17 cellular contexts compared by ENCODE assay signal in the genomic region with DNA sequence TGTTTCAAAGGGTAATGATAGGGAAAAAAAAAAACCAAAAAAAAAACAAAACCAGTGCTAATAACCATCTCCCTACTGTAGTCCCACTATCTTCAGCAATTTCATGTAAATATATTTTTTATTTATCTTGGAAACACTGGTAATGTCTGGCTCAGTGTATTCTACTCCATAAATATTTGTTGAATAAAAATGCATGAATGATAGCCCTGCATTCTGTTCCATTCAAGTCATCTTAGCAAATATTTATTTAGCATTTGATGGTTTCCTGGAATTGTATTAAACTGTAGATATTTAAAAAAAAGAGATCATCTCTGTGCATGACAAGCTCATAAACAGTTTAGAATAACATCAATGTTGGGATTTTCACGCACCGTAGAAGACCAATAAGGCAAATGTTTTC. TPM values are rescaled to one million over a fixed set of nuclear protein-coding genes. Genes with fewer than 3 reads are reported as not detected.
DNase-seq lines count a peak whose midpoint lies in the region; ATAC-seq and TF ChIP-seq lines count a peak whose summit lies in the region.
"Had no signal": no experiment of that assay in that cellular context is flagged by ENCODE, and none has a peak within 500 bp of the region (broad histone marks: within the 10 kb centered on the region; RNA-seq: fewer than 3 reads in every experiment).

No MANE protein-coding gene starts in this region.

- H3K27me3 Mint-ChIP-seq in activated CD8-positive, alpha-beta T cell treated with anti-CD3 and anti-CD28 coated beads for 36 hours, result no peaks in the 10 kb centered on the region
- H3K27me3 Mint-ChIP-seq in activated CD8-positive, alpha-beta T cell treated with anti-CD3 and anti-CD28 coated beads, Interleukin-2, amount 10 ng/mL, durations not matched to agents 7 days and 5 days (ENCODE audit: low read depth), result no peaks in the 10 kb centered on the region
- H3K27me3 Mint-ChIP-seq in activated T-helper 2 cell treated with anti-CD3 and anti-CD28 coated beads, Interferon-gamma antibody, Interleukin-2, Interleukin-4, amounts not matched to agents 10 μg/mL and 5 μg/mL and 100 μg/mL, durations not matched to agents 14 hours and 24 hours and 36 hours (ENCODE audit: low read depth), result no peaks in the 10 kb centered on the region
- H3K27me3 Mint-ChIP-seq in chondrocyte (ENCODE audit: low read depth), result no peaks in the 10 kb centered on the region
- H3K27me3 Mint-ChIP-seq: B cell; CD4-positive, alpha-beta T cell had no signal

- H3K79me2 ChIP-seq in ACC112 (ENCODE audit: control insufficient read depth, insufficient read depth, low read length, unreplicated experiment), result no peaks in the 10 kb centered on the region
- no peaks in the 10 kb centered on the region for H3K79me2 ChIP-seq in KMS-11 (ENCODE audit: insufficient read depth, low read depth)

- H3K27ac Mint-ChIP-seq in activated CD8-positive, alpha-beta T cell treated with anti-CD3 and anti-CD28 coated beads for 36 hours, result peak overlapping the region; percentile 76
- no peak overlapping the region for H3K27ac Mint-ChIP-seq in activated CD8-positive, alpha-beta T cell treated with anti-CD3 and anti-CD28 coated beads, Interleukin-2, amount 10 ng/mL, durations not matched to agents 7 days and 5 days
- peak overlapping the region; percentile 39 for H3K27ac Mint-ChIP-seq in activated T-helper 2 cell treated with anti-CD3 and anti-CD28 coated beads, Interferon-gamma antibody, Interleukin-2, Interleukin-4, amounts not matched to agents 10 μg/mL and 5 μg/mL and 100 μg/mL, durations not matched to agents 14 hours and 24 hours and 36 hours
- no peak overlapping the region for H3K27ac Mint-ChIP-seq in chondrocyte (ENCODE audit: unreplicated experiment)
- H3K27ac Mint-ChIP-seq: B cell; CD4-positive, alpha-beta T cell; H9 had no signal

- no peak for DNase-seq in activated CD8-positive, alpha-beta T cell treated with anti-CD3 and anti-CD28 coated beads for 36 hours
- no peak for DNase-seq in activated CD8-positive, alpha-beta T cell treated with anti-CD3 and anti-CD28 coated beads, Interleukin-2, amount 10 ng/mL, durations not matched to agents 7 days and 5 days
- no peak for DNase-seq in activated T-helper 2 cell treated with anti-CD3 and anti-CD28 coated beads, Interferon-gamma antibody, Interleukin-2, Interleukin-4, amounts not matched to agents 10 μg/mL and 5 μg/mL and 100 μg/mL, durations not matched to agents 14 hours and 24 hours and 36 hours (ENCODE audit: low spot score)
- DNase-seq in stimulated activated CD4-positive, alpha-beta T cell treated with anti-CD3 and anti-CD28 coated beads, Interleukin-2, amount 100 ng/mL, for 24 hours, result no peak
- no peak for DNase-seq in chondrocyte (ENCODE audit: low spot score)
- DNase-seq: CD4-positive, alpha-beta T cell; H9; NCI-H1417 treated with DMSO at 0.1 percent for 48 hours; NCI-H1930; NCI-H2171 treated with DMSO at 0.1 percent for 48 hours; NCI-H510A; SHP77 treated with DMSO at 0.1 percent for 48 hours had no signal

- no peaks in the 10 kb centered on the region for H3K36me3 ChIP-seq in ACC112 (ENCODE audit: insufficient read depth, low read length)
- H3K36me3 ChIP-seq in KMS-11 (ENCODE audit: insufficient read depth), result no peaks in the 10 kb centered on the region

- H3K4me1 ChIP-seq in ACC112 (ENCODE audit: control insufficient read depth, insufficient read depth, low read length, unreplicated experiment) (peaks cover 14% of the 10 kb centered on the region), KMS-11 (ENCODE audit: low read depth, poor library complexity, severe bottlenecking) (peaks cover 49% of the 10 kb centered on the region)

- H3K9me3 Mint-ChIP-seq in activated CD8-positive, alpha-beta T cell treated with anti-CD3 and anti-CD28 coated beads for 36 hours, result no peaks in the 10 kb centered on the region
- no peaks in the 10 kb centered on the region for H3K9me3 Mint-ChIP-seq in activated CD8-positive, alpha-beta T cell treated with anti-CD3 and anti-CD28 coated beads, Interleukin-2, amount 10 ng/mL, durations not matched to agents 7 days and 5 days (ENCODE audit: insufficient read depth)
- no peaks in the 10 kb centered on the region for H3K9me3 Mint-ChIP-seq in activated T-helper 2 cell treated with anti-CD3 and anti-CD28 coated beads, Interferon-gamma antibody, Interleukin-2, Interleukin-4, amounts not matched to agents 10 μg/mL and 5 μg/mL and 100 μg/mL, durations not matched to agents 14 hours and 24 hours and 36 hours
- H3K9me3 Mint-ChIP-seq in chondrocyte (ENCODE audit: low read depth), result no peaks in the 10 kb centered on the region
- H3K9me3 Mint-ChIP-seq: CD4-positive, alpha-beta T cell; H9 had no signal

- intact Hi-C loops in activated CD8-positive, alpha-beta T cell treated with anti-CD3 and anti-CD28 coated beads for 36 hours (cut with micrococcal nuclease), result loop anchor here (5.0 kb wide), 1 partner anchor 33 kb away; no protein-coding TSS in a partner anchor
- intact Hi-C loops in activated T-helper 2 cell treated with anti-CD3 and anti-CD28 coated beads, Interferon-gamma antibody, Interleukin-2, Interleukin-4, amounts not matched to agents 10 μg/mL and 5 μg/mL and 100 μg/mL, durations not matched to agents 14 hours and 24 hours and 36 hours (cut with micrococcal nuclease), result loop anchor here (5.0 kb wide), 2 partner anchors 33 to 138 kb away; a partner anchor contains a TSS

- H3K4me3 Mint-ChIP-seq in activated CD8-positive, alpha-beta T cell treated with anti-CD3 and anti-CD28 coated beads for 36 hours, result no peak overlapping the region
- no peak overlapping the region for H3K4me3 Mint-ChIP-seq in activated CD8-positive, alpha-beta T cell treated with anti-CD3 and anti-CD28 coated beads, Interleukin-2, amount 10 ng/mL, durations not matched to agents 7 days and 5 days
- H3K4me3 Mint-ChIP-seq in activated T-helper 2 cell treated with anti-CD3 and anti-CD28 coated beads, Interferon-gamma antibody, Interleukin-2, Interleukin-4, amounts not matched to agents 10 μg/mL and 5 μg/mL and 100 μg/mL, durations not matched to agents 14 hours and 24 hours and 36 hours (ENCODE audit: low read depth), result no peak overlapping the region
- H3K4me3 Mint-ChIP-seq in chondrocyte (ENCODE audit: unreplicated experiment), result no peak overlapping the region
- H3K4me3 Mint-ChIP-seq: B cell; CD4-positive, alpha-beta T cell; H9 had no signal

- no peaks in the 10 kb centered on the region for H4K20me1 ChIP-seq in KMS-11 (ENCODE audit: insufficient read depth)

- no peak overlapping the region for H3K9ac ChIP-seq in KMS-11

- no peak for TF ChIP-seq CTCF in activated CD8-positive, alpha-beta T cell treated with anti-CD3 and anti-CD28 coated beads for 36 hours (IDR thresholded peaks at IDR 0.05)
- TF ChIP-seq CTCF in KMS-11 (conservative IDR thresholded peaks at IDR 0.05; ENCODE audit: low read depth, low read length) (no peak), chondrocyte (IDR thresholded peaks at IDR 0.05) (no peak)

- CTCF ChIA-PET in activated CD8-positive, alpha-beta T cell treated with anti-CD3 and anti-CD28 coated beads for 36 hours (lab: Charles Lee), result interaction anchor here (1.1 to 3.8 kb wide), 8 partner anchors 14 to 195 kb away, joined by 3 to 35 read pairs (median 5); no protein-coding TSS in a partner anchor
- CTCF ChIA-PET in activated CD8-positive, alpha-beta T cell treated with anti-CD3 and anti-CD28 coated beads, Interleukin-2, amount 10 ng/mL, durations not matched to agents 7 days and 5 days (lab: Charles Lee), result interaction anchor here (0.7 to 3.3 kb wide), 7 partner anchors 13 to 46 kb away, joined by 3 to 43 read pairs (median 5); no protein-coding TSS in a partner anchor

- no peak overlapping the region; the same call in 1 of the 2 replicates for H3K4me2 ChIP-seq in KMS-11

- peak overlapping the region; percentile 35 for H2AFZ ChIP-seq in ACC112 (ENCODE audit: low read length, unreplicated experiment)
- H2AFZ ChIP-seq in KMS-11 (ENCODE audit: low read depth), result no peak overlapping the region

- POLR2A ChIA-PET in activated CD8-positive, alpha-beta T cell treated with anti-CD3 and anti-CD28 coated beads for 36 hours (lab: Charles Lee), result interaction anchor here (0.6 to 3.0 kb wide), 9 partner anchors 15 to 149 kb away, joined by 3 to 11 read pairs (median 4); a partner anchor contains a TSS
- POLR2A ChIA-PET in activated CD8-positive, alpha-beta T cell treated with anti-CD3 and anti-CD28 coated beads, Interleukin-2, amount 10 ng/mL, durations not matched to agents 7 days and 5 days (lab: Charles Lee), result interaction anchor here (0.6 to 1.6 kb wide), 2 partner anchors 19 to 239 kb away, joined by 3 to 5 read pairs; no protein-coding TSS in a partner anchor

- H3K4me3 ChIP-seq in ACC112 (ENCODE audit: low read depth, low read length), result no peak overlapping the region
- no peak overlapping the region for H3K4me3 ChIP-seq in KMS-11 (IDR thresholded peaks at IDR 0.05; ENCODE audit: insufficient read depth, low read depth, low read length)

- ATAC-seq in activated CD8-positive, alpha-beta T cell treated with anti-CD3 and anti-CD28 coated beads for 36 hours, result no peak
- no peak for ATAC-seq in activated CD8-positive, alpha-beta T cell treated with anti-CD3 and anti-CD28 coated beads, Interleukin-2, amount 10 ng/mL, durations not matched to agents 7 days and 5 days
- ATAC-seq in HG02642 (IDR thresholded peaks at IDR 0.05; ENCODE audit: poor library complexity, unreplicated experiment), result no peak
- ATAC-seq: SK-N-SH treated with all-trans-retinoic acid at 6 μM for 48 hours had no signal

- no peaks in the 10 kb centered on the region for H3K36me3 Mint-ChIP-seq in activated CD8-positive, alpha-beta T cell treated with anti-CD3 and anti-CD28 coated beads for 36 hours (ENCODE audit: low read depth)
- H3K36me3 Mint-ChIP-seq in activated CD8-positive, alpha-beta T cell treated with anti-CD3 and anti-CD28 coated beads, Interleukin-2, amount 10 ng/mL, durations not matched to agents 7 days and 5 days (ENCODE audit: low read depth), result no peaks in the 10 kb centered on the region
- no peaks in the 10 kb centered on the region for H3K36me3 Mint-ChIP-seq in activated T-helper 2 cell treated with anti-CD3 and anti-CD28 coated beads, Interferon-gamma antibody, Interleukin-2, Interleukin-4, amounts not matched to agents 10 μg/mL and 5 μg/mL and 100 μg/mL, durations not matched to agents 14 hours and 24 hours and 36 hours (ENCODE audit: low read depth)
- no peaks in the 10 kb centered on the region for H3K36me3 Mint-ChIP-seq in chondrocyte (ENCODE audit: low read depth)

- peaks cover 11% of the 10 kb centered on the region for H3K4me1 Mint-ChIP-seq in activated CD8-positive, alpha-beta T cell treated with anti-CD3 and anti-CD28 coated beads for 36 hours (ENCODE audit: low read depth)
- H3K4me1 Mint-ChIP-seq in activated CD8-positive, alpha-beta T cell treated with anti-CD3 and anti-CD28 coated beads, Interleukin-2, amount 10 ng/mL, durations not matched to agents 7 days and 5 days (ENCODE audit: low read depth), result peaks cover 7% of the 10 kb centered on the region
- peaks cover 10% of the 10 kb centered on the region for H3K4me1 Mint-ChIP-seq in activated T-helper 2 cell treated with anti-CD3 and anti-CD28 coated beads, Interferon-gamma antibody, Interleukin-2, Interleukin-4, amounts not matched to agents 10 μg/mL and 5 μg/mL and 100 μg/mL, durations not matched to agents 14 hours and 24 hours and 36 hours (ENCODE audit: low read depth)
- no peaks in the 10 kb centered on the region for H3K4me1 Mint-ChIP-seq in chondrocyte (ENCODE audit: low read depth)
- H3K4me1 Mint-ChIP-seq: B cell, H9 had no signal

- peak overlapping the region; percentile 30; the same call in 1 of the 2 replicates for H3K27ac ChIP-seq in ACC112 (ENCODE audit: low read depth, low read length)
- 0 out of 2 replicates have a peak overlapping the region, but pooled peaks have one; percentile 18 for H3K27ac ChIP-seq in KMS-11

- no peaks in the 10 kb centered on the region for H3K27me3 ChIP-seq in ACC112 (ENCODE audit: insufficient read depth, low read length)
- no peaks in the 10 kb centered on the region for H3K27me3 ChIP-seq in KMS-11 (ENCODE audit: insufficient read depth, low read depth)

RNA-seq across cellular contexts. Expression of a gene that starts 24.2 kb away (rescaled TPM):
- 1 to 10 TPM; 1.0 to 1.2 TPM for total RNA-seq in activated CD8-positive, alpha-beta T cell treated with anti-CD3 and anti-CD28 coated beads for 36 hours
- under 1 TPM; 0.45 to 0.47 TPM for total RNA-seq in activated CD8-positive, alpha-beta T cell treated with anti-CD3 and anti-CD28 coated beads, Interleukin-2, amount 10 ng/mL, durations not matched to agents 7 days and 5 days
- total RNA-seq in activated T-helper 2 cell treated with anti-CD3 and anti-CD28 coated beads, Interferon-gamma antibody, Interleukin-2, Interleukin-4, amounts not matched to agents 10 μg/mL and 5 μg/mL and 100 μg/mL, durations not matched to agents 14 hours and 24 hours and 36 hours, result 0.55 and 0.80 TPM in 2 replicates
- not detected in 3 replicates for total RNA-seq in chondrocyte
- total RNA-seq: B cell, H9 had no signal

RNA-seq across cellular contexts. Expression of a gene that starts 55.6 kb away (rescaled TPM):
- total RNA-seq in activated CD8-positive, alpha-beta T cell treated with anti-CD3 and anti-CD28 coated beads for 36 hours, result not detected
- not detected for total RNA-seq in activated CD8-positive, alpha-beta T cell treated with anti-CD3 and anti-CD28 coated beads, Interleukin-2, amount 10 ng/mL, durations not matched to agents 7 days and 5 days
- total RNA-seq in activated T-helper 2 cell treated with anti-CD3 and anti-CD28 coated beads, Interferon-gamma antibody, Interleukin-2, Interleukin-4, amounts not matched to agents 10 μg/mL and 5 μg/mL and 100 μg/mL, durations not matched to agents 14 hours and 24 hours and 36 hours, result not detected in 2 replicates
- not detected in 3 replicates for total RNA-seq in chondrocyte
- total RNA-seq: B cell; CD4-positive, alpha-beta T cell; H9 had no signal

Comparison
In these comparisons a context has a peak if more than half of its experiments do, and no peak if none do; other contexts are left out.
1. H3K27ac Mint-ChIP-seq: peak in activated CD8-positive, alpha-beta T cell treated with anti-CD3 and anti-CD28 coated beads for 36 hours (single experiment) and activated T-helper 2 cell treated with anti-CD3 and anti-CD28 coated beads, Interferon-gamma antibody, Interleukin-2, Interleukin-4, amounts not matched to agents 10 μg/mL and 5 μg/mL and 100 μg/mL, durations not matched to agents 14 hours and 24 hours and 36 hours (single experiment); none in activated CD8-positive, alpha-beta T cell treated with anti-CD3 and anti-CD28 coated beads, Interleukin-2, amount 10 ng/mL, durations not matched to agents 7 days and 5 days (single experiment) and chondrocyte (single experiment).